Comparison of ENCODE assay signal across 8 cellular contexts in genomic region chr19:7197760-7198696, GRCh38.
DNase-seq lines count a peak whose midpoint lies in the region; ATAC-seq and TF ChIP-seq lines count a peak whose summit lies in the region.

No MANE protein-coding gene starts in this region.

- TF ChIP-seq CTCF in fibroblast of the aortic adventitia (IDR thresholded peaks at IDR 0.05; ENCODE audit: insufficient read depth, low read length) (peak; percentile 19), nephron (IDR thresholded peaks at IDR 0.05; ENCODE audit: unreplicated experiment in 3 of 3) (peak in 1 of 3 experiments; percentile 13)

- peak overlapping the region; percentile 85 for H3K4me3 ChIP-seq in fibroblast of the aortic adventitia (ENCODE audit: low read depth, low read length)

- H3K36me3 Mint-ChIP-seq in nephron (ENCODE audit: low read depth), result no peaks in the 10 kb centered on the region

- DNase-seq in Daoy (ENCODE audit: low read depth) (peak; percentile 95), KG1 (lab: John Stamatoyannopoulos, UW) (peak; percentile 83), RPMI8226 (peak; percentile 98), fibroblast of the aortic adventitia (ENCODE audit: low read depth) (peak; percentile 93)
- DNase-seq in activated effector memory CD4-positive, alpha-beta T cell treated with Interleukin-2 at 50 U/mL for 16 hours, result peak; percentile 87
- peak; percentile 86 for DNase-seq in stimulated activated naive CD4-positive, alpha-beta T cell treated with Interleukin-2 at 50 U/mL for 16 hours (lab: John Stamatoyannopoulos, UW)

- peaks cover 13% of the 10 kb centered on the region for H3K4me1 Mint-ChIP-seq in nephron

- peak overlapping the region; percentile 87 to 92 (median 89) for H3K4me3 Mint-ChIP-seq in nephron

- H3K9me3 Mint-ChIP-seq in nephron, result no peaks in the 10 kb centered on the region

- peak overlapping the region; percentile 86 to 98 (median 96) for H3K27ac Mint-ChIP-seq in nephron

- ATAC-seq in GM21717 (IDR thresholded peaks at IDR 0.05; ENCODE audit: unreplicated experiment), result peak; percentile 71

- no peaks in the 10 kb centered on the region for H3K27me3 Mint-ChIP-seq in nephron (ENCODE audit: low read depth)

Comparison
In these comparisons a context has a peak if more than half of its experiments do, and no peak if none do; other contexts are left out.
1. Peak in every context shown above with its lines: DNase-seq, ATAC-seq and H3K4me3 ChIP-seq.